14 cellular contexts compared by ENCODE assay signal in genomic region chr13:21902709-21903098, GRCh38.
DNase-seq lines count a peak whose midpoint lies in the region; ATAC-seq, FAIRE-seq and TF ChIP-seq lines count a peak whose summit lies in the region.
"Had no signal": no experiment of that assay in that cellular context is flagged by ENCODE, and none has a peak within 500 bp of the region (broad histone marks: within the 10 kb centered on the region; RNA-seq: fewer than 3 reads in every experiment).

No MANE protein-coding gene starts in this region.

- H4K91ac ChIP-seq in IMR-90 (ENCODE audit: insufficient read depth, low read depth, low read length): no peak overlapping the region

- H3K23ac ChIP-seq in IMR-90 (ENCODE audit: low read depth, low read length): no peak overlapping the region

- no peak overlapping the region for H2BK120ac ChIP-seq in IMR-90 (ENCODE audit: low read depth, low read length)

- TF ChIP-seq EP300 in esophagus muscularis mucosa (IDR thresholded peaks at IDR 0.05): no peak

- H3K27me3 ChIP-seq in IMR-90 (ENCODE audit: control insufficient read depth, insufficient read depth, low read length) (no peaks in the 10 kb centered on the region), esophagus muscularis mucosa (peaks cover 0 to 6% (median 0%) of the 10 kb centered on the region in 4 donors), vagina (no peaks in the 10 kb centered on the region), brain microvascular endothelial cell (replicated peaks) (no peaks in the 10 kb centered on the region), pancreas (no peaks in the 10 kb centered on the region)

- H2AK5ac ChIP-seq in IMR-90 (ENCODE audit: low read depth, low read length): no peak overlapping the region

- H2BK20ac ChIP-seq in IMR-90 (ENCODE audit: low read depth, low read length): no peak overlapping the region

- no peak overlapping the region for H2BK15ac ChIP-seq in IMR-90 (ENCODE audit: low read depth, low read length)

- DNase-seq in IMR-90 (no peak), esophagus muscularis mucosa (ENCODE audit: extremely low spot score) (no peak), mucosa of descending colon (no peak), vagina (ENCODE audit: extremely low spot score in 2 of 2) (no peak), brain microvascular endothelial cell (no peak), pancreas (no peak)
- DNase-seq: C1 segment of cervical spinal cord; Calu3; CD4-positive, alpha-beta T cell; DMS 273 treated with DMSO at 0.1 percent for 48 hours; HCEC 1CT; HFFc6 had no signal

- peak overlapping the region; percentile 26 for H2AFZ ChIP-seq in IMR-90 (replicated peaks; ENCODE audit: low read length, poor library complexity)

- intact Hi-C loops in IMR-90 (cut with micrococcal nuclease): no loop called here
- intact Hi-C loops in esophagus muscularis mucosa (cut with DNase I): no loop called here
- intact Hi-C loops in mucosa of descending colon (cut with DNase I, micrococcal nuclease): no loop called here
- intact Hi-C loops in vagina (cut with DNase I): no loop called here
- intact Hi-C loops in pancreas (cut with DNase I): no loop called here

- H3K27ac ChIP-seq in IMR-90 (ENCODE audit: insufficient read depth, low read length) (peak overlapping the region; percentile 8; the same call in 1 of the 2 replicates), esophagus muscularis mucosa (replicated peaks in 1 of 4) (peak overlapping the region in 3 of 4 donors; percentile 6 to 44 (median 43)), vagina (peak overlapping the region; percentile 13), brain microvascular endothelial cell (no peak overlapping the region), pancreas (no peak overlapping the region)

- no peak overlapping the region; the same call in 1 of the 2 replicates for H3K18ac ChIP-seq in IMR-90 (ENCODE audit: low read depth, low read length)

- H3K4me1 ChIP-seq in IMR-90 (ENCODE audit: control insufficient read depth, insufficient read depth, low read length): peaks cover 7% of the 10 kb centered on the region; the same call in 1 of the 2 replicates
- peaks cover 0 to 13% (median 8%) of the 10 kb centered on the region in 4 donors for H3K4me1 ChIP-seq in esophagus muscularis mucosa
- H3K4me1 ChIP-seq in mucosa of descending colon (ENCODE audit: low read depth): no peaks in the 10 kb centered on the region
- H3K4me1 ChIP-seq in vagina: peaks cover 19% of the 10 kb centered on the region
- no peaks in the 10 kb centered on the region for H3K4me1 ChIP-seq in pancreas

- no peak for ATAC-seq in IMR-90 (ENCODE audit: low read depth)
- ATAC-seq in mucosa of descending colon: peak; percentile 6
- ATAC-seq in pancreas: no peak
- no peak for ATAC-seq in GM18873 (IDR thresholded peaks at IDR 0.05; ENCODE audit: low FRiP score, unreplicated experiment)

- H3K14ac ChIP-seq in IMR-90 (replicated peaks; ENCODE audit: low read depth, low read length): no peak overlapping the region

- no peak overlapping the region for H3K4ac ChIP-seq in IMR-90 (ENCODE audit: low read depth, low read length)

- CTCF ChIA-PET in IMR-90 (lab: Yijun Ruan, JAX): interaction anchor here (1.5 kb wide), 1 partner anchor 9 kb away, joined by 3 read pairs; no protein-coding TSS in a partner anchor

- dilution Hi-C loops in IMR-90 (cut with HindIII; ENCODE audit: low sequenced_read_pairs, unreplicated experiment): no loop called here

- TF ChIP-seq POLR2A in IMR-90 (IDR thresholded peaks at IDR 0.05; ENCODE audit: low read depth, low read length) (no peak), esophagus muscularis mucosa (IDR thresholded peaks at IDR 0.05; ENCODE audit: low read depth) (no peak), vagina (IDR thresholded peaks at IDR 0.05) (no peak)

- no peak overlapping the region; the same call in 1 of the 2 replicates for H4K5ac ChIP-seq in IMR-90 (ENCODE audit: low read depth, low read length)

- no peak for TF ChIP-seq RAD21 in IMR-90 (IDR thresholded peaks at IDR 0.05; ENCODE audit: low read length)

- no TSS peak for BruUV-seq in IMR-90 (replicated peaks; lab: Mats Ljungman, UMichigan)

- H3K9me3 ChIP-seq in IMR-90 (ENCODE audit: control insufficient read depth, insufficient read depth, low read length): no peaks in the 10 kb centered on the region
- H3K9me3 ChIP-seq in esophagus muscularis mucosa: no peaks in the 10 kb centered on the region
- no peaks in the 10 kb centered on the region for H3K9me3 ChIP-seq in mucosa of descending colon
- H3K9me3 ChIP-seq in vagina: no peaks in the 10 kb centered on the region
- H3K9me3 ChIP-seq in pancreas: no peaks in the 10 kb centered on the region

- H4K20me1 ChIP-seq in IMR-90 (ENCODE audit: insufficient read depth, low read length): no peaks in the 10 kb centered on the region

- no peak overlapping the region for H3K9ac ChIP-seq in IMR-90 (ENCODE audit: low read depth, low read length)

- H2AK9ac ChIP-seq in IMR-90 (replicated peaks; ENCODE audit: low read depth, low read length, poor library complexity): no peak overlapping the region

- H3K4me3 ChIP-seq in IMR-90 (ENCODE audit: insufficient read depth, low read depth, low read length) (no peak overlapping the region), esophagus muscularis mucosa (no peak overlapping the region), mucosa of descending colon (no peak overlapping the region), vagina (no peak overlapping the region), brain microvascular endothelial cell (ENCODE audit: low read depth, low read length) (no peak overlapping the region), pancreas (no peak overlapping the region)

- TF ChIP-seq CTCF in IMR-90 (conservative IDR thresholded peaks at IDR 0.05; ENCODE audit: low read depth, low read length) (no peak), esophagus muscularis mucosa (IDR thresholded peaks at IDR 0.05) (no peak), mucosa of descending colon (IDR thresholded peaks at IDR 0.05) (no peak), vagina (IDR thresholded peaks at IDR 0.05) (no peak), brain microvascular endothelial cell (IDR thresholded peaks at IDR 0.05; ENCODE audit: low read depth, low read length, missing control alignments) (no peak), pancreas (IDR thresholded peaks at IDR 0.05) (no peak)

- no peak overlapping the region for H3K4me2 ChIP-seq in IMR-90 (ENCODE audit: low read depth, low read length)

- H3K79me1 ChIP-seq in IMR-90 (ENCODE audit: low read depth in 1 of 2, low read length in 2 of 2): no peaks in the 10 kb centered on the region

- in situ Hi-C loops in IMR-90 (cut with MboI; ENCODE audit: low sequenced_read_pairs): no loop called here
- in situ Hi-C loops in brain microvascular endothelial cell (cut with HindIII; ENCODE audit: low pct_ligation_motif_present, low sequenced_read_pairs): no loop called here

- no peaks in the 10 kb centered on the region for H3K36me3 ChIP-seq in IMR-90 (ENCODE audit: control insufficient read depth, insufficient read depth, low read length)
- no peaks in the 10 kb centered on the region for H3K36me3 ChIP-seq in esophagus muscularis mucosa
- H3K36me3 ChIP-seq in mucosa of descending colon (ENCODE audit: low read depth): no peaks in the 10 kb centered on the region
- no peaks in the 10 kb centered on the region for H3K36me3 ChIP-seq in vagina
- no peaks in the 10 kb centered on the region for H3K36me3 ChIP-seq in brain microvascular endothelial cell (replicated peaks)
- H3K36me3 ChIP-seq in pancreas: no peaks in the 10 kb centered on the region

- no peak overlapping the region for H3K56ac ChIP-seq in IMR-90 (ENCODE audit: extremely low read depth, insufficient read depth, low read length)

- FAIRE-seq in pancreas (lab: Jason Lieb, UNC): no peak
- FAIRE-seq: A204.1 had no signal

- H2BK5ac ChIP-seq in IMR-90 (ENCODE audit: low read depth, low read length, poor library complexity, severe bottlenecking): no peak overlapping the region

- WGBS in IMR-90 (ENCODE audit: extremely low coverage in 2 of 2, insufficient read length in 1 of 2), 2 experiments: 80% methylated on average over 2 of the region's 8 CpGs; no CpG with 5 or more reads in 1 of the 2 experiments
- 69% methylated on average over 8 of the region's 8 CpGs for WGBS in esophagus muscularis mucosa
- WGBS in pancreas, 2 donors: 55 to 61% methylated on average over 8 of the region's 8 CpGs

- POLR2A ChIA-PET in IMR-90 (lab: Charles Lee; ENCODE audit: unreplicated experiment): no interaction called here

- 0 out of 2 replicates have a peak, but pooled peaks cover 6% of the 10 kb centered on the region for H3K9me1 ChIP-seq in IMR-90 (ENCODE audit: insufficient read depth, low read length)

- no peak overlapping the region for H4K8ac ChIP-seq in IMR-90 (ENCODE audit: low read depth in 2 of 2, low read length in 2 of 2)

TF ChIP-seq in IMR-90, 13 proteins besides CTCF, POLR2A, EP300 and RAD21:
- TF ChIP-seq ELK1 (IDR thresholded peaks at IDR 0.05; ENCODE audit: borderline replicate concordance, low read depth, low read length) (no peak), NFE2L2 (IDR thresholded peaks at IDR 0.05; ENCODE audit: low read depth, low read length) (no peak), MAZ (IDR thresholded peaks at IDR 0.05; ENCODE audit: borderline replicate concordance, low read depth, low read length) (no peak), CEBPB (IDR thresholded peaks at IDR 0.05; ENCODE audit: low read depth, low read length) (no peak)

Comparison
In these comparisons a context has a peak if more than half of its experiments do, and no peak if none do; other contexts are left out.
1. H3K27ac ChIP-seq: peak in IMR-90 (single experiment), esophagus muscularis mucosa (3 of 4) and vagina (single experiment); none in brain microvascular endothelial cell (single experiment) and pancreas (0 of 4).